ENCODE assay signal across 8 cellular contexts in genomic region chr3:108486910-108487309, GRCh38. TPM values are rescaled to one million over a fixed set of nuclear protein-coding genes. Genes with fewer than 3 reads are reported as not detected.
DNase-seq lines count a peak whose midpoint lies in the region; ATAC-seq and TF ChIP-seq lines count a peak whose summit lies in the region.

No MANE protein-coding gene starts in this region.

- TF ChIP-seq POLR2A in esophagus muscularis mucosa (IDR thresholded peaks at IDR 0.05; ENCODE audit: low read depth), result no peak

- no peak for TF ChIP-seq EP300 in esophagus muscularis mucosa (IDR thresholded peaks at IDR 0.05)

- no peaks in the 10 kb centered on the region for H3K9me3 ChIP-seq in esophagus muscularis mucosa

- H3K4me1 ChIP-seq in esophagus muscularis mucosa, result peaks cover 0 to 17% (median 15%) of the 10 kb centered on the region in 4 donors

- no peak overlapping the region for H3K4me3 ChIP-seq in esophagus muscularis mucosa

- H3K36me3 ChIP-seq in esophagus muscularis mucosa, result no peaks in the 10 kb centered on the region

- intact Hi-C loops in esophagus muscularis mucosa (cut with DNase I), result loop anchor here (10.0 kb wide), 1 partner anchor 552 kb away; no protein-coding TSS in a partner anchor

- no peak for TF ChIP-seq CTCF in esophagus muscularis mucosa (IDR thresholded peaks at IDR 0.05)

- no peak for ATAC-seq in GM19395 (IDR thresholded peaks at IDR 0.05; ENCODE audit: unreplicated experiment)

- no peak overlapping the region for H3K27ac ChIP-seq in esophagus muscularis mucosa (replicated peaks in 1 of 4)

- DNase-seq in COLO829 (ENCODE audit: low spot score) (peak; percentile 56), NCI-H2171 (lab: John Stamatoyannopoulos, UW) (peak; percentile 72), dermis blood vessel endothelial cell (peak; percentile 58), medulla oblongata (ENCODE audit: extremely low spot score) (peak; percentile 79), inferior parietal cortex (ENCODE audit: extremely low spot score) (no peak), esophagus muscularis mucosa (ENCODE audit: extremely low spot score) (no peak), ecto neural progenitor cell (ENCODE audit: low spot score) (no peak)

- H3K27me3 ChIP-seq in esophagus muscularis mucosa, result no peaks in the 10 kb centered on the region

- 29% methylated on average over 6 of the region's 6 CpGs for WGBS in esophagus muscularis mucosa

RNA-seq across cellular contexts. Expression of gene MYH15, which starts 23.5 kb away (rescaled TPM):
- total RNA-seq in dermis blood vessel endothelial cell, result under 0.01 and 0.05 TPM in 2 replicates
- under 1 TPM; under 0.01 to 0.34 (median 0.12) TPM for total RNA-seq in esophagus muscularis mucosa

Comparison
In these comparisons a context has a peak if more than half of its experiments do, and no peak if none do; other contexts are left out.
1. DNase-seq: peak in COLO829 (single experiment), NCI-H2171 (single experiment), dermis blood vessel endothelial cell (single experiment) and medulla oblongata (single experiment); none in inferior parietal cortex (single experiment), esophagus muscularis mucosa (single experiment) and ecto neural progenitor cell (single experiment).